Comparison of ENCODE assay signal across 8 cellular contexts in genomic region chr6:99613705-99614429, GRCh38. TPM values are rescaled to one million over a fixed set of nuclear protein-coding genes. Genes with fewer than 3 reads are reported as not detected.
DNase-seq lines count a peak whose midpoint lies in the region; ATAC-seq and TF ChIP-seq lines count a peak whose summit lies in the region.

No MANE protein-coding gene starts in this region.

- peak overlapping the region; percentile 21 for H3K4me3 ChIP-seq in BJ (ENCODE audit: low read depth, low read length)
- peak overlapping the region; percentile 42 for H3K4me3 ChIP-seq in naive thymus-derived CD4-positive, alpha-beta T cell (ENCODE audit: low read length)

- H3K36me3 ChIP-seq in BJ (ENCODE audit: control insufficient read depth, insufficient read depth, low read length) = no peaks in the 10 kb centered on the region
- no peaks in the 10 kb centered on the region for H3K36me3 ChIP-seq in naive thymus-derived CD4-positive, alpha-beta T cell (ENCODE audit: control insufficient read depth in 2 of 3, insufficient read depth in 3 of 3, low read length in 3 of 3)

- POLR2A ChIA-PET in BJ (lab: Charles Lee) = no interaction called here
- POLR2A ChIA-PET in naive thymus-derived CD4-positive, alpha-beta T cell (lab: Charles Lee) = no interaction called here

- H3K4me1 ChIP-seq in naive thymus-derived CD4-positive, alpha-beta T cell (ENCODE audit: control insufficient read depth in 2 of 2, insufficient read depth in 2 of 2, low read length in 2 of 2) = peaks cover 16% of the 10 kb centered on the region in 2 donors

- ATAC-seq in GM18858 (IDR thresholded peaks at IDR 0.05; ENCODE audit: unreplicated experiment) = peak; percentile 43
- ATAC-seq in HG03039 (IDR thresholded peaks at IDR 0.05; ENCODE audit: unreplicated experiment) = peak; percentile 50
- ATAC-seq in naive thymus-derived CD4-positive, alpha-beta T cell = peak; percentile 70

- peaks cover 0 to 4% (median 0%) of the 10 kb centered on the region in 3 experiments for H3K9me3 ChIP-seq in naive thymus-derived CD4-positive, alpha-beta T cell (ENCODE audit: control insufficient read depth in 2 of 3, low read length in 3 of 3)

- H3K27ac ChIP-seq in naive thymus-derived CD4-positive, alpha-beta T cell (ENCODE audit: low read depth, low read length) = no peak overlapping the region

- peaks cover 2 to 28% (median 13%) of the 10 kb centered on the region in 11 donors for H3K9me3 Mint-ChIP-seq in naive thymus-derived CD4-positive, alpha-beta T cell

- H3K4me3 Mint-ChIP-seq in naive thymus-derived CD4-positive, alpha-beta T cell = peak overlapping the region; percentile 41 to 87 (median 76)

- CTCF ChIA-PET in BJ (lab: Yijun Ruan, JAX) = interaction anchor here (0.6 to 2.1 kb wide), 5 partner anchors 10 to 156 kb away, joined by 3 to 9 read pairs (median 3); no protein-coding TSS in a partner anchor
- CTCF ChIA-PET in naive thymus-derived CD4-positive, alpha-beta T cell (lab: Charles Lee) = no interaction called here

- H3K36me3 Mint-ChIP-seq in naive thymus-derived CD4-positive, alpha-beta T cell = peaks cover 0 to 5% (median 0%) of the 10 kb centered on the region in 5 donors

- peaks cover 52% of the 10 kb centered on the region for H3K27me3 ChIP-seq in BJ (ENCODE audit: control insufficient read depth, insufficient read depth, low read length)
- H3K27me3 ChIP-seq in naive thymus-derived CD4-positive, alpha-beta T cell (ENCODE audit: control insufficient read depth in 2 of 2, insufficient read depth in 2 of 2, low read length in 2 of 2) = peaks cover 26 to 49% of the 10 kb centered on the region in 2 donors

- no peak for DNase-seq in BJ (ENCODE audit: low read depth)
- DNase-seq in NCI-H748 treated with DMSO at 0.1 percent for 48 hours (lab: John Stamatoyannopoulos, UW) = peak; percentile 62
- DNase-seq in ecto neural progenitor cell (ENCODE audit: low spot score) = peak; percentile 76
- peak in 2 of 9 donors; percentile 37 to 48 for DNase-seq in naive thymus-derived CD4-positive, alpha-beta T cell
- no peak for DNase-seq in H4 (ENCODE audit: low spot score)
- DNase-seq in NCI-H1436 treated with DMSO at 0.1 percent for 48 hours (lab: John Stamatoyannopoulos, UW) = no peak

- intact Hi-C loops in naive thymus-derived CD4-positive, alpha-beta T cell (cut with micrococcal nuclease) = loop anchor here (1.0 to 5.0 kb wide), 4 partner anchors 10 to 1788 kb away; partner anchors contain the start of gene CCNC (in 1 of the 2)

- H3K27me3 Mint-ChIP-seq in naive thymus-derived CD4-positive, alpha-beta T cell = peaks cover 66 to 87% (median 80%) of the 10 kb centered on the region in 5 donors

- no peak for TF ChIP-seq CTCF in BJ (IDR thresholded peaks at IDR 0.05; ENCODE audit: insufficient read depth, low read depth, low read length)

- H3K4me1 Mint-ChIP-seq in naive thymus-derived CD4-positive, alpha-beta T cell = peaks cover 13 to 33% (median 18%) of the 10 kb centered on the region in 7 donors

- H3K27ac Mint-ChIP-seq in naive thymus-derived CD4-positive, alpha-beta T cell = peak overlapping the region in 1 of 9 donors; percentile 65

RNA-seq across cellular contexts. Expression of gene PRDM13, which starts 7.2 kb away (rescaled TPM):
- not detected in 2 replicates for polyA plus RNA-seq in BJ (2011; rRNA removed)
- not detected in 2 replicates for polyA minus RNA-seq in BJ (2011; rRNA and poly(A)+ RNA removed)
- total RNA-seq in naive thymus-derived CD4-positive, alpha-beta T cell = not detected
- not detected for polyA plus RNA-seq in naive thymus-derived CD4-positive, alpha-beta T cell
- total RNA-seq in H4 (2014; rRNA removed; shearing (Covaris generic)) = not detected in 2 replicates

RNA-seq across cellular contexts. Expression of gene CCNC, which starts 45.4 kb away (rescaled TPM):
- polyA plus RNA-seq in BJ (2011; rRNA removed) = 32.3 and 44.8 TPM in 2 replicates
- polyA minus RNA-seq in BJ (2011; rRNA and poly(A)+ RNA removed) = 15.8 and 23.6 TPM in 2 replicates
- 10 to 100 TPM; 31.4 to 45.4 (median 37.3) TPM for total RNA-seq in naive thymus-derived CD4-positive, alpha-beta T cell
- polyA plus RNA-seq in naive thymus-derived CD4-positive, alpha-beta T cell = 10 to 100 TPM; 34.6 to 44.0 TPM
- total RNA-seq in H4 (2014; rRNA removed; shearing (Covaris generic)) = 77.1 and 94.4 TPM in 2 replicates

Comparison
In these comparisons a context has a peak if more than half of its experiments do, and no peak if none do; other contexts are left out.
1. DNase-seq: peak in NCI-H748 treated with DMSO at 0.1 percent for 48 hours (single experiment) and ecto neural progenitor cell (single experiment); none in BJ (single experiment), H4 (single experiment) and NCI-H1436 treated with DMSO at 0.1 percent for 48 hours (single experiment).
2. Peak in every context shown above with its lines, with median percentiles within 50 percentile points of each other: ATAC-seq.